In the genomic region with DNA sequence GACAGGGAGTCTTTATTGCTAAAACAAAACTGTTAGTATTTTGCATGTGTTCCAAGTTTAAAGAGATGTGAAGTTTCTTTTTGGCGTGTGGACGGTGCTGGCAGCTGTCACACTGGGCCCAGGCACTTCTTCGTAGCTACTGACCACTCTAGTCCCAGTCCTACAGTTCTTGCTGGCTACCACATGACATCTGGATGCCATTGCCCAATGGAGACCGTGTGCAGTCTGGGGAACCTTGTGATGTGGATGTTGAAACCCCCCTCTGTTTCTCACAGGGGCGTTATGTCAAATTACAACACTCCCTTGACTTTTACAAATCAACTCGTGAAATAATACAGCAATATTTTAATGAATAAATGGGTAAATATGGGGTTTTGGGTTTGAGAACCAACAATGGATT, we compare ENCODE assay signal across 8 cellular contexts. TPM values are rescaled to one million over a fixed set of nuclear protein-coding genes. Genes with fewer than 3 reads are reported as not detected.
A peak's percentile ranks its signal among the peaks of the same experiment; 100 is the strongest.
DNase-seq lines count a peak whose midpoint lies in the region; ATAC-seq and TF ChIP-seq lines count a peak whose summit lies in the region.

No MANE protein-coding gene starts in this region.

- H3K27me3 Mint-ChIP-seq in CD4-positive, CD25-positive, alpha-beta regulatory T cell: no peaks in the 10 kb centered on the region

- peak overlapping the region; percentile 95 to 97 (median 95) for H3K27ac Mint-ChIP-seq in CD4-positive, CD25-positive, alpha-beta regulatory T cell

- H3K4me1 Mint-ChIP-seq in CD4-positive, CD25-positive, alpha-beta regulatory T cell: peaks cover 27 to 42% (median 37%) of the 10 kb centered on the region in 4 donors

- H3K9me3 Mint-ChIP-seq in CD4-positive, CD25-positive, alpha-beta regulatory T cell: peaks cover 0 to 2% (median 0%) of the 10 kb centered on the region in 7 donors

- TF ChIP-seq POLR2A in upper lobe of left lung (IDR thresholded peaks at IDR 0.05): peak in 2 of 4 donors; percentile 42 to 82

- TF ChIP-seq EP300 in upper lobe of left lung (IDR thresholded peaks at IDR 0.05): peak in 1 of 4 donors; percentile 15

- H3K4me3 ChIP-seq in CD4-positive, CD25-positive, alpha-beta regulatory T cell (ENCODE audit: low read depth, low read length): peak overlapping the region; percentile 92
- peak overlapping the region; percentile 63 to 82 for H3K4me3 ChIP-seq in left lung
- peak overlapping the region in 3 of 4 donors; percentile 50 to 73 (median 63) for H3K4me3 ChIP-seq in upper lobe of left lung

- DNase-seq in CD4-positive, CD25-positive, alpha-beta regulatory T cell: no peak
- DNase-seq in amniotic epithelial cell (ENCODE audit: low read depth): peak; percentile 56
- DNase-seq in left lung: peak in 1 of 2 donors; percentile 61
- DNase-seq in upper lobe of left lung: peak in 1 of 2 donors; percentile 68
- no peak for DNase-seq in NCI-H446 (lab: John Stamatoyannopoulos, UW)

- 12 to 23% methylated on average over 6 of the region's 6 CpGs for WGBS in upper lobe of left lung, 2 donors

- H3K9me3 ChIP-seq in CD4-positive, CD25-positive, alpha-beta regulatory T cell (ENCODE audit: control insufficient read depth in 2 of 2, low read length in 2 of 2): no peaks in the 10 kb centered on the region
- H3K9me3 ChIP-seq in left lung: no peaks in the 10 kb centered on the region
- H3K9me3 ChIP-seq in upper lobe of left lung: no peaks in the 10 kb centered on the region

- peaks cover 17% of the 10 kb centered on the region for H3K4me1 ChIP-seq in CD4-positive, CD25-positive, alpha-beta regulatory T cell (ENCODE audit: control insufficient read depth, insufficient read depth, low read length, poor library complexity, severe bottlenecking)
- peaks cover 0 to 34% of the 10 kb centered on the region in 2 donors for H3K4me1 ChIP-seq in left lung
- peaks cover 24 to 38% (median 34%) of the 10 kb centered on the region in 4 donors for H3K4me1 ChIP-seq in upper lobe of left lung

- H3K27me3 ChIP-seq in CD4-positive, CD25-positive, alpha-beta regulatory T cell (ENCODE audit: control insufficient read depth, insufficient read depth, low read length): no peaks in the 10 kb centered on the region
- H3K27me3 ChIP-seq in left lung: no peaks in the 10 kb centered on the region
- no peaks in the 10 kb centered on the region for H3K27me3 ChIP-seq in upper lobe of left lung

- H3K36me3 ChIP-seq in CD4-positive, CD25-positive, alpha-beta regulatory T cell (ENCODE audit: control insufficient read depth, insufficient read depth, low read length): no peaks in the 10 kb centered on the region
- H3K36me3 ChIP-seq in left lung (no peaks in the 10 kb centered on the region), upper lobe of left lung (no peaks in the 10 kb centered on the region)

- H3K4me3 Mint-ChIP-seq in CD4-positive, CD25-positive, alpha-beta regulatory T cell: peak overlapping the region; percentile 89 to 98 (median 94)

- ATAC-seq in CD4-positive, CD25-positive, alpha-beta regulatory T cell (ENCODE audit: low read depth in 2 of 2): no peak
- ATAC-seq in GM19455 (IDR thresholded peaks at IDR 0.05; ENCODE audit: unreplicated experiment) (peak; percentile 21), HG03571 (IDR thresholded peaks at IDR 0.05; ENCODE audit: unreplicated experiment) (peak; percentile 14), left lung (peak; percentile 22), upper lobe of left lung (ENCODE audit: low FRiP score in 2 of 2) (peak; percentile 46 to 62), HG03520 (IDR thresholded peaks at IDR 0.05; ENCODE audit: unreplicated experiment) (no peak)

- H3K27ac ChIP-seq in CD4-positive, CD25-positive, alpha-beta regulatory T cell (ENCODE audit: insufficient read depth, low read length, poor library complexity, severe bottlenecking): no peak overlapping the region
- H3K27ac ChIP-seq in left lung (peak overlapping the region; percentile 99 to 100), upper lobe of left lung (peak overlapping the region; percentile 94 to 97 (median 96))

- H3K36me3 Mint-ChIP-seq in CD4-positive, CD25-positive, alpha-beta regulatory T cell: peaks cover 7% of the 10 kb centered on the region

- TF ChIP-seq CTCF in left lung (IDR thresholded peaks at IDR 0.05) (no peak), upper lobe of left lung (IDR thresholded peaks at IDR 0.05) (no peak)

- intact Hi-C loops in left lung (cut with DNase I): no loop called here

RNA-seq across cellular contexts. Expression of a gene that starts 1.1 kb away (rescaled TPM):
- 11.3 TPM for total RNA-seq in CD4-positive, CD25-positive, alpha-beta regulatory T cell
- polyA plus RNA-seq in CD4-positive, CD25-positive, alpha-beta regulatory T cell: 1 to 10 TPM; 6.0 to 9.8 (median 7.7) TPM
- total RNA-seq in left lung (10 to 100 TPM; 31.2 to 44.3 TPM), upper lobe of left lung (100 to 1,000 TPM in 1 of 6 donors, 10 to 100 TPM in 5; 37.6 to 142 (median 44.2) TPM)

Comparison
In these comparisons a context has a peak if more than half of its experiments do, and no peak if none do; other contexts are left out.
1. ATAC-seq: peak in GM19455 (single experiment), HG03571 (single experiment), left lung (single experiment) and upper lobe of left lung (2 of 2); none in CD4-positive, CD25-positive, alpha-beta regulatory T cell (0 of 2) and HG03520 (single experiment).
2. Peak in every context shown above with its lines, with median percentiles within 50 percentile points of each other: H3K4me3 ChIP-seq.